8 cellular contexts compared by ENCODE assay signal in genomic region chr17:50396261-50397110, GRCh38. TPM values are rescaled to one million over a fixed set of nuclear protein-coding genes. Genes with fewer than 3 reads are reported as not detected.
DNase-seq lines count a peak whose midpoint lies in the region; ATAC-seq and TF ChIP-seq lines count a peak whose summit lies in the region.

No MANE protein-coding gene starts in this region.

- H3K27me3 ChIP-seq in BLaER1 (no peaks in the 10 kb centered on the region), OCI-LY3 (ENCODE audit: low read depth, low read length) (no peaks in the 10 kb centered on the region)

- no peak for TF ChIP-seq CTCF in OCI-LY3 (IDR thresholded peaks at IDR 0.05; ENCODE audit: low read depth, low read length)
- no peak for TF ChIP-seq CTCF in MCF 10A (IDR thresholded peaks at IDR 0.05; ENCODE audit: unreplicated experiment)

- H3K4me1 Mint-ChIP-seq in MCF 10A (ENCODE audit: insufficient read depth, unreplicated experiment) = peaks cover 20% of the 10 kb centered on the region

- peak overlapping the region; percentile 95 for H3K27ac ChIP-seq in BLaER1
- peak overlapping the region; percentile 51 for H3K27ac ChIP-seq in OCI-LY3 (ENCODE audit: low read length)

- H3K4me3 ChIP-seq in BLaER1 (peak overlapping the region; percentile 81), OCI-LY3 (ENCODE audit: low read length) (peak overlapping the region; percentile 97)

- ATAC-seq in GM21825 (IDR thresholded peaks at IDR 0.05; ENCODE audit: unreplicated experiment) = peak; percentile 8

- H3K4me3 Mint-ChIP-seq in MCF 10A (ENCODE audit: unreplicated experiment) = peak overlapping the region; percentile 96

- CTCF ChIA-PET in MCF 10A (lab: Yijun Ruan, JAX) = interaction anchor here (0.6 to 5.1 kb wide), 40 partner anchors 7 to 551 kb away, joined by 3 to 46 read pairs (median 5); partner anchors contain the start of genes ACSF2, EME1, MRPL27 and RSAD1

- peak overlapping the region; percentile 95 for H3K9ac ChIP-seq in BLaER1
- H3K9ac ChIP-seq in OCI-LY3 (ENCODE audit: low read length) = peak overlapping the region; percentile 96

- H3K36me3 ChIP-seq in BLaER1 = peaks cover 44% of the 10 kb centered on the region
- peaks cover 42% of the 10 kb centered on the region for H3K36me3 ChIP-seq in OCI-LY3 (replicated peaks; ENCODE audit: low read depth, low read length)

- peaks cover 39% of the 10 kb centered on the region for H3K36me3 Mint-ChIP-seq in MCF 10A (ENCODE audit: insufficient read depth, unreplicated experiment)

- POLR2A ChIA-PET in MCF 10A (lab: Yijun Ruan, JAX) = interaction anchor here (0.6 to 5.1 kb wide), 34 partner anchors 9 to 1050 kb away, joined by 3 to 75 read pairs (median 4); partner anchors contain the start of genes ACSF2, ANKRD40, EME1 and MRPL27

- H2AFZ ChIP-seq in OCI-LY3 (ENCODE audit: low read depth, low read length) = no peak overlapping the region

- H3K27ac Mint-ChIP-seq in MCF 10A (ENCODE audit: low read depth, unreplicated experiment) = peak overlapping the region; percentile 90

- H3K4me2 ChIP-seq in BLaER1 = peak overlapping the region; percentile 96
- peak overlapping the region; percentile 95 for H3K4me2 ChIP-seq in OCI-LY3 (ENCODE audit: low read length)

- H4K20me1 ChIP-seq in BLaER1 (peaks cover 51% of the 10 kb centered on the region), OCI-LY3 (ENCODE audit: insufficient read depth, low read length) (peaks cover 13% of the 10 kb centered on the region; the same call in 1 of the 2 replicates)

- H3K9me3 Mint-ChIP-seq in MCF 10A (ENCODE audit: unreplicated experiment) = no peaks in the 10 kb centered on the region

- BruUV-seq in MCF 10A (replicated peaks; lab: Mats Ljungman, UMichigan) = TSS peak; percentile 83

- no peaks in the 10 kb centered on the region for H3K27me3 Mint-ChIP-seq in MCF 10A (ENCODE audit: insufficient read depth, unreplicated experiment)

- intact Hi-C loops in MCF 10A (cut with micrococcal nuclease) = loop anchor here (1.0 kb wide), 2 partner anchors 83 to 196 kb away; no protein-coding TSS in a partner anchor

- peaks cover 47% of the 10 kb centered on the region for H3K79me2 ChIP-seq in OCI-LY3 (ENCODE audit: low read length)

- peaks cover 24% of the 10 kb centered on the region for H3K4me1 ChIP-seq in BLaER1
- H3K4me1 ChIP-seq in OCI-LY3 (ENCODE audit: low read length) = peaks cover 27% of the 10 kb centered on the region

- peak; percentile 78 for DNase-seq in MCF 10A (ENCODE audit: unreplicated experiment)
- peak; percentile 79 for DNase-seq in iris pigment epithelial cell (ENCODE audit: low read depth)
- DNase-seq in stimulated activated CD4-positive, alpha-beta T cell treated with anti-CD3 and anti-CD28 coated beads, Interleukin-15, amount 100 ng/mL, for 24 hours = peak; percentile 31
- DNase-seq in superior temporal gyrus (ENCODE audit: extremely low spot score) = no peak
- DNase-seq in activated gamma-delta T cell treated with Interleukin-2 at 50 U/mL for 16 hours = no peak

- H3K9me3 ChIP-seq in BLaER1 (peaks cover 19% of the 10 kb centered on the region), OCI-LY3 (ENCODE audit: insufficient read depth, low read length) (no peaks in the 10 kb centered on the region)

RNA-seq across cellular contexts. Expression of gene LRRC59, which starts 0.8 kb away (rescaled TPM):
- 306 and 344 TPM in 2 replicates for total RNA-seq in MCF 10A (2022)

RNA-seq across cellular contexts. Expression of gene EME1, which starts 23.5 kb away (rescaled TPM):
- total RNA-seq in MCF 10A (2022) = 6.0 and 6.7 TPM in 2 replicates

RNA-seq across cellular contexts. Expression of gene MRPL27, which starts 23.5 kb away (rescaled TPM):
- 57.2 and 71.5 TPM in 2 replicates for total RNA-seq in MCF 10A (2022)

RNA-seq across cellular contexts. Expression of gene ACSF2, which starts 29.5 kb away (rescaled TPM):
- 10.5 and 17.8 TPM in 2 replicates for total RNA-seq in MCF 10A (2022)

RNA-seq across cellular contexts. Expression of gene XYLT2, which starts 50.6 kb away (rescaled TPM):
- total RNA-seq in MCF 10A (2022) = 9.6 and 14.0 TPM in 2 replicates

Comparison
In these comparisons a context has a peak if more than half of its experiments do, and no peak if none do; other contexts are left out.
1. DNase-seq: peak in MCF 10A (single experiment), iris pigment epithelial cell (single experiment) and stimulated activated CD4-positive, alpha-beta T cell treated with anti-CD3 and anti-CD28 coated beads, Interleukin-15, amount 100 ng/mL, for 24 hours (single experiment); none in superior temporal gyrus (single experiment) and activated gamma-delta T cell treated with Interleukin-2 at 50 U/mL for 16 hours (single experiment).